8 cellular contexts compared by ENCODE assay signal in the genomic region with DNA sequence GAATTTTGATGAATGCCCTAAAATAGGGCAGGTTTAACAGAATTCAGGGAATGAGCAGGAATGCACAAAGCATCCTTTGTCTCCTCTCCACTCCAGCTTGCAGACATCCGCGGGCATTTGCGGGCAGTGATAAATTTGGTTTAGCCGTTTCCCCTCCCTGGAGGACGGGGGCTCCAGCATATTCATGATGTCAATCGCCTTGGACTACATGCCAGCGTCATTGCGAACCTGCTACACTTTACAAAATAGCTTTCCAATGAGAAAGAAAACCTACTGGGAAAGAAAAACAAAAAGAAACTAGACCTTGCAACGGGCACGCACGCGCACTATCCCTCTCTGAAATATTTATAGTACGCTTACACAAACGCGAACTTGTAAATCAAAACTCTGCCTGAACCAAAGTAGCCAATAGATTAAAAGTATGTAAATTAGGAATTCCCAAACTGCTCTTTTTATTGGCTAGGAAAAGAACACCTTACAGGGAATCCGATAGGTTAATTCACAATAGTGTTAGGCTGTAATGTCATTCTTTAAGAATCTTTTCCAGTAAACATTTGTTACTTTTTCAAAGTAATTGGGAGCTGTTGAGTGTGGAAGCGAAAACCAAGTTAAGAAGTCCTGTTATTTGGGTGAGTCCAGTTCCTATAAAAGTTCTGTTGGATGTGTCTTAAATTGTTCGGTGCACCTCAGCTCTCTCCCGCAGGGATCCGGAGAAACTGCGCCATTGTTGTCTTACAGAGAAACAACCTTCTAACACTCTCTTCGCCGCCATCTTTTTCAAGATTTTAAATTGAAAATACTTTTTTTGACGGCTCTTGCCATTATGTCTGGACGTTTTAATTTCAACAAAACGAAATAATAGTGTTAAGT.
A peak's percentile ranks its signal among the peaks of the same experiment; 100 is the strongest.
DNase-seq lines count a peak whose midpoint lies in the region; ATAC-seq and TF ChIP-seq lines count a peak whose summit lies in the region.

No MANE protein-coding gene starts in this region.

- H3K27ac ChIP-seq in duodenal mucosa (ENCODE audit: low read depth, low read length), result peak overlapping the region; percentile 87

- TF ChIP-seq CTCF in lower leg skin (IDR thresholded peaks at IDR 0.05), result no peak

- H3K36me3 ChIP-seq in duodenal mucosa (ENCODE audit: control insufficient read depth in 1 of 2, insufficient read depth in 2 of 2, low read length in 2 of 2), result peaks cover 0 to 4% of the 10 kb centered on the region in 2 donors

- peak overlapping the region; percentile 77 to 81 for H3K9ac ChIP-seq in duodenal mucosa (ENCODE audit: low read depth in 1 of 2, low read length in 2 of 2)

- H3K4me1 ChIP-seq in duodenal mucosa (ENCODE audit: control insufficient read depth in 1 of 2, insufficient read depth in 2 of 2, low read length in 2 of 2), result peaks cover 0 to 7% of the 10 kb centered on the region in 2 donors

- peak overlapping the region; percentile 74 to 90 for H3K4me3 ChIP-seq in duodenal mucosa (ENCODE audit: low read depth in 1 of 2, low read length in 2 of 2)
- peak overlapping the region; percentile 28 for H3K4me3 ChIP-seq in lower leg skin (ENCODE audit: low read depth, poor library complexity, severe bottlenecking)

- 1 to 2% methylated on average over 26 of the region's 26 CpGs for WGBS in lower leg skin, 2 donors

- DNase-seq in DMS 273 (lab: John Stamatoyannopoulos, UW; ENCODE audit: unreplicated experiment) (peak; percentile 46), DMS 273 treated with DMSO at 0.1 percent for 48 hours (lab: John Stamatoyannopoulos, UW) (no peak), NCI-H187 treated with DMSO at 0.1 percent for 48 hours (lab: John Stamatoyannopoulos, UW) (peak; percentile 95), lower leg skin (ENCODE audit: low spot score in 2 of 2) (peak; percentile 65 to 92)
- peak; percentile 46 for DNase-seq in activated CD4-positive, CD25-positive, alpha-beta regulatory T cell treated with anti-CD3 and anti-CD28 coated beads, Interleukin-2, amount 50 U/mL, for 16 hours (ENCODE audit: low read depth, low spot score)
- peak; percentile 60 for DNase-seq in stimulated activated naive CD4-positive, alpha-beta T cell treated with Interleukin-2 at 50 U/mL for 16 hours (lab: John Stamatoyannopoulos, UW)

- intact Hi-C loops in lower leg skin (cut with DNase I; ENCODE audit: low total_unique reads), result no loop called here

- H3K9me3 ChIP-seq in duodenal mucosa (ENCODE audit: control insufficient read depth in 1 of 2, low read length in 2 of 2), result no peaks in the 10 kb centered on the region

- H3K27me3 ChIP-seq in duodenal mucosa (ENCODE audit: control insufficient read depth in 1 of 2, insufficient read depth in 2 of 2, low read length in 2 of 2), result no peaks in the 10 kb centered on the region

- no peak for TF ChIP-seq POLR2A in lower leg skin (IDR thresholded peaks at IDR 0.05)

- ATAC-seq in HG02870 (IDR thresholded peaks at IDR 0.05; ENCODE audit: unreplicated experiment), result peak; percentile 62
